1 cellular context compared by ENCODE assay signal in genomic region chr13:21297914-21298831, GRCh38.
TF ChIP-seq lines count a peak whose summit lies in the region.

No MANE protein-coding gene starts in this region.

TF ChIP-seq in HepG2, 621 proteins besides CTCF, POLR2A, EP300 and RAD21 (continued from another document and continues in another):
- TF ChIP-seq ZNF800 (CRISPR knock-in tag; IDR thresholded peaks at IDR 0.05) (peak; percentile 89), ZFP37 (CRISPR knock-in tag; IDR thresholded peaks at IDR 0.05; ENCODE audit: borderline replicate concordance) (no peak), MLX (CRISPR knock-in tag; IDR thresholded peaks at IDR 0.05) (no peak), ATM (IDR thresholded peaks at IDR 0.05; ENCODE audit: borderline replicate concordance) (no peak), ZFP91 (CRISPR knock-in tag; IDR thresholded peaks at IDR 0.05; ENCODE audit: borderline replicate concordance) (peak; percentile 88), ZNF276 (CRISPR knock-in tag; IDR thresholded peaks at IDR 0.05; ENCODE audit: low read depth) (peak; percentile 72; the same call in 1 of the 2 replicates), TFDP2 (CRISPR knock-in tag; IDR thresholded peaks at IDR 0.05) (peak; percentile 85), ARID5B (CRISPR knock-in tag; IDR thresholded peaks at IDR 0.05) (peak; percentile 74), ZNF713 (CRISPR knock-in tag; IDR thresholded peaks at IDR 0.05) (0 out of 2 replicates have a peak, but pooled peaks have one; percentile 34), KDM2A (CRISPR knock-in tag; IDR thresholded peaks at IDR 0.05; ENCODE audit: borderline replicate concordance, low read depth) (peak; percentile 92), ZNF597 (CRISPR knock-in tag; IDR thresholded peaks at IDR 0.05) (no peak), DZIP1 (CRISPR knock-in tag; IDR thresholded peaks at IDR 0.05) (peak; percentile 84; the same call in 1 of the 2 replicates), SOX13 (IDR thresholded peaks at IDR 0.05) (no peak), SOX13 (CRISPR knock-in tag; conservative IDR thresholded peaks at IDR 0.05 in 1 of 2, IDR thresholded peaks at IDR 0.05 in 1 of 2) (peak in 1 of 2 experiments; percentile 45; a peak in 2 of 4 replicates), ZNF839 (CRISPR knock-in tag; IDR thresholded peaks at IDR 0.05; ENCODE audit: borderline replicate concordance) (peak; percentile 93; the same call in 1 of the 2 replicates), SIN3A (IDR thresholded peaks at IDR 0.05; ENCODE audit: borderline replicate concordance, low read depth, low read length) (peak; percentile 96), ZNF350 (CRISPR knock-in tag; IDR thresholded peaks at IDR 0.05; ENCODE audit: borderline replicate concordance, low read depth) (peak; percentile 51), GZF1 (CRISPR knock-in tag; IDR thresholded peaks at IDR 0.05) (no peak), FLYWCH1 (CRISPR knock-in tag; IDR thresholded peaks at IDR 0.05) (no peak), KLF12 (CRISPR knock-in tag; IDR thresholded peaks at IDR 0.05; ENCODE audit: borderline replicate concordance) (peak; percentile 99), TIGD3 (CRISPR knock-in tag; IDR thresholded peaks at IDR 0.05; ENCODE audit: borderline replicate concordance) (no peak), RFX1 (IDR thresholded peaks at IDR 0.05) (peak; percentile 87), ZNF44 (CRISPR knock-in tag; IDR thresholded peaks at IDR 0.05) (0 out of 2 replicates have a peak, but pooled peaks have one; percentile 40), KMT2A (CRISPR knock-in tag; IDR thresholded peaks at IDR 0.05) (peak; percentile 58; the same call in 1 of the 2 replicates), POLR2G (IDR thresholded peaks at IDR 0.05; ENCODE audit: low read depth, low read length) (peak; percentile 58), ARNTL (CRISPR knock-in tag; IDR thresholded peaks at IDR 0.05) (peak; percentile 89), MXI1 (IDR thresholded peaks at IDR 0.05; ENCODE audit: borderline replicate concordance, low read depth, low read length) (peak; percentile 95; the same call in 2 of the 3 replicates), NR2F1 (CRISPR knock-in tag; IDR thresholded peaks at IDR 0.05) (no peak), RFX3 (CRISPR knock-in tag; IDR thresholded peaks at IDR 0.05) (peak; percentile 93), ZNF124 (CRISPR knock-in tag; IDR thresholded peaks at IDR 0.05) (0 out of 2 replicates have a peak, but pooled peaks have one; percentile 42), ZFP1 (CRISPR knock-in tag; IDR thresholded peaks at IDR 0.05) (0 out of 2 replicates have a peak, but pooled peaks have one; percentile 54), CSRNP1 (CRISPR knock-in tag; IDR thresholded peaks at IDR 0.05) (no peak; the same call in 1 of the 2 replicates), SAP130 (CRISPR knock-in tag; IDR thresholded peaks at IDR 0.05; ENCODE audit: low read depth) (peak; percentile 99), STAG1 (CRISPR knock-in tag; IDR thresholded peaks at IDR 0.05) (peak; percentile 44; the same call in 1 of the 2 replicates), ZNF362 (CRISPR knock-in tag; IDR thresholded peaks at IDR 0.05; ENCODE audit: borderline replicate concordance) (0 out of 2 replicates have a peak, but pooled peaks have one; percentile 22), NCOA2 (CRISPR knock-in tag; IDR thresholded peaks at IDR 0.05) (peak; percentile 40), EHMT2 (IDR thresholded peaks at IDR 0.05; ENCODE audit: borderline replicate concordance, low read depth, low read length) (no peak; the same call in 1 of the 2 replicates)
